19 cellular contexts compared by ENCODE assay signal in the genomic region with DNA sequence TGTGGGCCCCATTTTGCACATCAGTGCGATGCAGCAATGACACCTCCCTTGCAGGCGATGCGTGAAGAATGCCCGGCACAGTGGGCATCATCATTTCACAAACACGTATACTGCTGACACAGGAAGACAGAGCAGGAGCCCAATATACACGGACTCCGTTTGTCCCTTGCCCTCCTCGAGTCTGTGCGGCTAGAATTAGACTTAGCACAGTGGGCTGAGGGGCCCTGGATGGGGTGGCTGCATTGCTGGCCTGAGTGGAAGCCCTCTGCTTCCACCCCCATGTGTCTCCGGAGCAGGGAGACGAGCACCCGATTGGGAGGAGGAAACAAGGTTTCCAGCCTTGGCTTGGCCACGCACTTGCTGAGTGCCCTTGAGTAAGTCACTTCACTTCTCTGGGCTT.
"Had no signal": no experiment of that assay in that cellular context is flagged by ENCODE, and none has a peak within 500 bp of the region (broad histone marks: within the 10 kb centered on the region; RNA-seq: fewer than 3 reads in every experiment).

No MANE protein-coding gene starts in this region.

- H3K27ac ChIP-seq: neutrophil, parathyroid adenoma, testis had no signal

- H3K27me3 ChIP-seq: neutrophil, testis had no signal

- ATAC-seq: activated T-helper 17 cell treated with anti-CD3 and anti-CD28 coated beads, Interleukin-2, amount 50 U/mL, for 72 hours; natural killer cell; stimulated activated naive CD8-positive, alpha-beta T cell treated with anti-CD3 and anti-CD28 coated beads, Interleukin-15, amount 100 ng/mL, for 72 hours had no signal

- H3K4me3 ChIP-seq: testis had no signal

- H3K9ac ChIP-seq: parathyroid adenoma had no signal

- H3K9me3 ChIP-seq: neutrophil, testis had no signal

- DNase-seq: activated B cell treated with CpG ODN at 0.5 μM for 24 hours; activated CD4-positive, alpha-beta memory T cell treated with anti-CD3 and anti-CD28 coated beads, Interleukin-2, amount 10 ng/mL, durations not matched to agents 7 days and 5 days; activated CD4-positive, alpha-beta T cell treated with anti-CD3 and anti-CD28 coated beads for 4 hours; activated naive CD4-positive, alpha-beta T cell; activated naive CD8-positive, alpha-beta T cell treated with anti-CD3 and anti-CD28 coated beads, Interleukin-2, amount 10 ng/mL, durations not matched to agents 7 days and 5 days; activated T-cell treated with anti-CD3 and anti-CD28 coated beads, Interleukin-2, amount 50 U/mL, for 1 hour; cortex of kidney; effector CD8-positive, alpha-beta T cell; immature natural killer cell; kidney glomerular epithelial cell; mesendoderm; natural killer cell; stimulated activated naive CD8-positive, alpha-beta T cell treated with anti-CD3 and anti-CD28 coated beads, Interleukin-15, amount 100 ng/mL, for 72 hours; T-helper 1 cell; T-helper 9 cell; testis had no signal

- H3K4me1 ChIP-seq: parathyroid adenoma had no signal
